Comparison of ENCODE assay signal across 8 cellular contexts in the genomic region with DNA sequence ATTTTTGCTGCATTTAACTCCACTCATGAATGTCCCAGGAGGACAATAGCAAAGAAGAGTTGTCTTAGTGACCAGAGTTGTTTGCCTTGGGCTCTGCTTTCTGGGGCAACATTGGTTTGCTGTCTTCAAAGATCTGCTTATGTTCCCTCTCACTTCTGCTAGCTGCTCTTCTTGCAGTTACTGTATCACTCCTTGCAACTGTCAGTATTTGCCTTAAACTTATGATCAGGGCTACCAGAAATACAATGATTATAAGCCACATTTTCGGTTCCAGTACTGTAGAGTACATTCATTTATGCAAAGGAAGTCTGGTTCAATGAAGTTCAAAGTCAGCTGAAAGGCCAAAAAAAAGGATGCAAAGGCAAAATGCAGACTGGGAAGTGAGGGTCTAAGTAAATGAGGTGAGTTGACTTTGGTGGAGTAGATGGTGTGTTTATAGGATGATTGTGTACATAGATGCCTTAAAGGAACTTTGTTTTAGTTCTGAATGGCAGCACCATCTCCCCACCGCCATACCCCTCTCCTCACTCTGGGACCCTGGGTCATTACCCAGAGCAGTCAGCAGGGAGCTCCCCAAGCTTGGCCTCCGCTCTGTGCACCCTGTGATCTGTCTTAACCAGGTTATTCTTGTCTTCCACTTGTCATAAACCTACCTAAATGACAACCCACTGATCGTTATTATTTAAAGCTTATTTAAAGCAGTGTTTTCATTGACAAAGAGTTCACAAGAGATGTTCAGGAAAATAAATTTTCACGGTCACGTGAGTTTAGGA.
A peak's percentile ranks its signal among the peaks of the same experiment; 100 is the strongest.
DNase-seq lines count a peak whose midpoint lies in the region; ATAC-seq lines count a peak whose summit lies in the region.

No MANE protein-coding gene starts in this region.

- peaks cover 1% of the 10 kb centered on the region for H3K27me3 Mint-ChIP-seq in activated naive CD4-positive, alpha-beta T cell treated with anti-CD3 and anti-CD28 coated beads, Interleukin-2, amount 50 U/mL, for 24 hours

- no peaks in the 10 kb centered on the region for H3K9me3 Mint-ChIP-seq in activated naive CD4-positive, alpha-beta T cell treated with anti-CD3 and anti-CD28 coated beads, Interleukin-2, amount 50 U/mL, for 24 hours

- H3K27ac Mint-ChIP-seq in activated naive CD4-positive, alpha-beta T cell treated with anti-CD3 and anti-CD28 coated beads, Interleukin-2, amount 50 U/mL, for 24 hours: peak overlapping the region; percentile 7

- no peaks in the 10 kb centered on the region for H3K36me3 Mint-ChIP-seq in activated naive CD4-positive, alpha-beta T cell treated with anti-CD3 and anti-CD28 coated beads, Interleukin-2, amount 50 U/mL, for 24 hours

- DNase-seq in activated CD8-positive, alpha-beta memory T cell treated with anti-CD3 and anti-CD28 coated beads for 24 hours: peak; percentile 57
- no peak for DNase-seq in activated CD8-positive, alpha-beta memory T cell treated with anti-CD3 and anti-CD28 coated beads, Interleukin-2, amount 50 U/mL, for 48 hours
- peak; percentile 10 for DNase-seq in stimulated activated CD4-positive, alpha-beta T cell treated with anti-CD3 and anti-CD28 coated beads, Interleukin-4, amount 100 ng/mL, for 1 hour
- DNase-seq in AG20443 (ENCODE audit: low spot score): no peak
- no peak for DNase-seq in activated CD4-positive, CD25-positive, alpha-beta regulatory T cell treated with anti-CD3 and anti-CD28 coated beads, Interleukin-2, amount 50 U/mL, for 72 hours

- H3K4me3 Mint-ChIP-seq in activated naive CD4-positive, alpha-beta T cell treated with anti-CD3 and anti-CD28 coated beads, Interleukin-2, amount 50 U/mL, for 24 hours: no peak overlapping the region

- ATAC-seq in HG03025 (IDR thresholded peaks at IDR 0.05; ENCODE audit: low FRiP score, unreplicated experiment) (peak; percentile 73), HG03095 (IDR thresholded peaks at IDR 0.05; ENCODE audit: unreplicated experiment) (no peak)

- H3K4me1 Mint-ChIP-seq in activated naive CD4-positive, alpha-beta T cell treated with anti-CD3 and anti-CD28 coated beads, Interleukin-2, amount 50 U/mL, for 24 hours: no peaks in the 10 kb centered on the region

Comparison
In these comparisons a context has a peak if more than half of its experiments do, and no peak if none do; other contexts are left out.
1. DNase-seq: peak in activated CD8-positive, alpha-beta memory T cell treated with anti-CD3 and anti-CD28 coated beads for 24 hours (single experiment) and stimulated activated CD4-positive, alpha-beta T cell treated with anti-CD3 and anti-CD28 coated beads, Interleukin-4, amount 100 ng/mL, for 1 hour (single experiment); none in activated CD8-positive, alpha-beta memory T cell treated with anti-CD3 and anti-CD28 coated beads, Interleukin-2, amount 50 U/mL, for 48 hours (single experiment), AG20443 (single experiment) and activated CD4-positive, CD25-positive, alpha-beta regulatory T cell treated with anti-CD3 and anti-CD28 coated beads, Interleukin-2, amount 50 U/mL, for 72 hours (single experiment).